Comparison of ENCODE assay signal across 8 cellular contexts in the genomic region with DNA sequence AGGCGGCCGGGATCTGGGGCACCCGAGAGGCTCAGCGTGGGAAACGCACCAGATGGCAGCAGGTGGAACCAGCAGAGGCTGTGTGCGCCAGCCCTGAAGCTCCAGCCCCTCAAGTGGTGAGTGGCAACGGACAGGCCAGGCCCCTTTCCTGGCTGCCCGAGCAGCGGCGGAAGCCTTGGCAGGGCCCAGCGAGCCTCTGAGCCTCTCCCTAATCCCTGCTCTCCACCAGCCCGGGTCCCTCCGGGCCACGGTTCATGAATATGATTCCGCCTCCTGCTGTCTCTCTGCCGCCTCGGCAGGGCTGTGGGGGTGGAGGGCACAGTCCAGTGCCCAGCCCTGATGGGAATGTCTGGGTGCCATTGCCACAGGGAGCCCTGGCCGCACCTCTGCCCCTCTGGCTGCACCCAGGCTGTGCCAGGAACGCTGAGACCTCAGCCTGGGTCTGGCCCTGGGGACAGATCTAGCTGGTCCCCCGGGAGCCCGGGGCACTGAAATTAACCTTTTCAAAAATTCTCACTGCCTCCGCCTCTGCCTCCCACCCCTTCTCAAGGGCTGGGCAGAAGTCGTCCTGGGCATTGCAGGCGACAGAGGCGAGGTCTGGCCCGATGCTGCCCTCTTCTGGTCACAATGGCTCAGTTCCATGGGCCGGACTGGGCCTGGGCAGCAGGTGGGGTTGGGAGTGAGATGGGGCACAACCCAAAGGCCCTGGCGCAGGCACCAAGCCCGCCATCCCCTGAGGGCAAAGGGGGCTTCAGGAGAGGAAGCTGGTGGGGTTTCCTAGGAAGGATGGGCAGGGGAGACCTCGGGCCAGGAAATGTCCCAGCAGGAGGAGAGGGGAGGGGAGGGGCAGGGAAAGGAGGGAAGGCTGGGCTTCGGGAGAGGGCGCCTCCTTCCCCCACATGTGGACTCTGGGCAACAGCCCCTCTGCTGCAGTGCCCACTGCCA. TPM values are rescaled to one million over a fixed set of nuclear protein-coding genes. Genes with fewer than 3 reads are reported as not detected.
DNase-seq lines count a peak whose midpoint lies in the region; ATAC-seq and TF ChIP-seq lines count a peak whose summit lies in the region.

No MANE protein-coding gene starts in this region.

- H4K20me1 ChIP-seq in KMS-11 (ENCODE audit: insufficient read depth) (no peaks in the 10 kb centered on the region), osteoblast (ENCODE audit: insufficient read depth, low read length) (no peaks in the 10 kb centered on the region)

- H3K4me2 ChIP-seq in KMS-11 (peak overlapping the region; percentile 70), osteoblast (ENCODE audit: insufficient read depth, low read length) (peak overlapping the region; percentile 79)

- no peaks in the 10 kb centered on the region for H3K79me2 ChIP-seq in KMS-11 (ENCODE audit: insufficient read depth, low read depth)
- no peaks in the 10 kb centered on the region for H3K79me2 ChIP-seq in osteoblast (ENCODE audit: insufficient read depth, low read length)

- POLR2A ChIA-PET in BJ (lab: Charles Lee), result no interaction called here

- TF ChIP-seq CTCF in BJ (IDR thresholded peaks at IDR 0.05; ENCODE audit: insufficient read depth, low read depth, low read length), result peak; percentile 93
- peak; percentile 87 for TF ChIP-seq CTCF in KMS-11 (conservative IDR thresholded peaks at IDR 0.05; ENCODE audit: low read depth, low read length)
- peak; percentile 88 for TF ChIP-seq CTCF in RWPE2 (IDR thresholded peaks at IDR 0.05; ENCODE audit: poor library complexity, severe bottlenecking)
- peak; percentile 77 for TF ChIP-seq CTCF in osteoblast (IDR thresholded peaks at IDR 0.05; ENCODE audit: extremely low read depth, low read depth, low read length)

- peak; percentile 67 for ATAC-seq in GM19351 (IDR thresholded peaks at IDR 0.05; ENCODE audit: unreplicated experiment)
- ATAC-seq in RWPE2 (ENCODE audit: low read depth), result peak; percentile 89

- no peaks in the 10 kb centered on the region for H3K9me3 ChIP-seq in RWPE2 (ENCODE audit: severe bottlenecking)
- H3K9me3 ChIP-seq in osteoblast (ENCODE audit: low read depth, low read length), result no peaks in the 10 kb centered on the region

- H3K27me3 ChIP-seq in BJ (ENCODE audit: control insufficient read depth, insufficient read depth, low read length) (peaks cover 2% of the 10 kb centered on the region), KMS-11 (ENCODE audit: insufficient read depth, low read depth) (peaks cover 93% of the 10 kb centered on the region), RWPE2 (ENCODE audit: insufficient read depth, poor library complexity, severe bottlenecking) (no peaks in the 10 kb centered on the region), osteoblast (ENCODE audit: insufficient read depth, low read length) (peaks cover 8% of the 10 kb centered on the region)

- peak overlapping the region; percentile 39; the same call in 1 of the 2 replicates for H2AFZ ChIP-seq in KMS-11 (ENCODE audit: low read depth)
- peak overlapping the region; percentile 77 for H2AFZ ChIP-seq in osteoblast (ENCODE audit: low read length)

- no peak overlapping the region for H3K9ac ChIP-seq in KMS-11

- CTCF ChIA-PET in BJ (lab: Yijun Ruan, JAX), result interaction anchor here (0.6 to 4.1 kb wide), 20 partner anchors 9 to 770 kb away, joined by 3 to 20 read pairs (median 4); no protein-coding TSS in a partner anchor

- DNase-seq in BJ (ENCODE audit: low read depth), result no peak
- DNase-seq in RWPE2 (ENCODE audit: low spot score), result no peak
- DNase-seq in activated effector memory CD4-positive, alpha-beta T cell treated with anti-CD3 and anti-CD28 coated beads, Interleukin-2, amount 50 U/mL, for 16 hours, result peak; percentile 89
- peak; percentile 88 for DNase-seq in germinal center (ENCODE audit: low spot score)
- peak; percentile 99 for DNase-seq in osteoblast (ENCODE audit: insufficient read length, low spot score, missing footprints)
- peak; percentile 81 for DNase-seq in superior temporal gyrus (ENCODE audit: extremely low spot score)

- H3K4me3 ChIP-seq in BJ (ENCODE audit: low read depth, low read length) (no peak overlapping the region), KMS-11 (IDR thresholded peaks at IDR 0.05; ENCODE audit: insufficient read depth, low read depth, low read length) (no peak overlapping the region), RWPE2 (ENCODE audit: severe bottlenecking) (no peak overlapping the region), osteoblast (ENCODE audit: insufficient read depth, low read length) (peak overlapping the region; percentile 61)

- H3K4me1 ChIP-seq in KMS-11 (ENCODE audit: low read depth, poor library complexity, severe bottlenecking) (peaks cover 15% of the 10 kb centered on the region), RWPE2 (ENCODE audit: insufficient read depth, poor library complexity, severe bottlenecking) (no peaks in the 10 kb centered on the region), osteoblast (ENCODE audit: insufficient read depth, low read length) (peaks cover 4% of the 10 kb centered on the region)

- H3K27ac ChIP-seq in KMS-11, result no peak overlapping the region
- no peak overlapping the region for H3K27ac ChIP-seq in RWPE2 (ENCODE audit: poor library complexity, severe bottlenecking)
- H3K27ac ChIP-seq in osteoblast (ENCODE audit: low read depth, low read length), result no peak overlapping the region

- no peaks in the 10 kb centered on the region for H3K36me3 ChIP-seq in BJ (ENCODE audit: control insufficient read depth, insufficient read depth, low read length)
- H3K36me3 ChIP-seq in KMS-11 (ENCODE audit: insufficient read depth), result no peaks in the 10 kb centered on the region
- no peaks in the 10 kb centered on the region for H3K36me3 ChIP-seq in RWPE2 (ENCODE audit: low read depth)
- H3K36me3 ChIP-seq in osteoblast (ENCODE audit: insufficient read depth, low read length), result no peaks in the 10 kb centered on the region

RNA-seq across cellular contexts. Expression of a gene that starts 20.3 kb away (rescaled TPM):
- polyA plus RNA-seq in BJ (2011; rRNA removed), result not detected in 2 replicates
- not detected in 2 replicates for polyA minus RNA-seq in BJ (2011; rRNA and poly(A)+ RNA removed)
- total RNA-seq in osteoblast, result under 0.01 TPM in 1 of 2 replicates, not detected in the other

RNA-seq across cellular contexts. Expression of a gene that starts 38.0 kb away (rescaled TPM):
- 7.0 and 7.2 TPM in 2 replicates for polyA plus RNA-seq in BJ (2011; rRNA removed)
- polyA minus RNA-seq in BJ (2011; rRNA and poly(A)+ RNA removed), result 3.0 and 3.1 TPM in 2 replicates
- 6.8 and 12.7 TPM in 2 replicates for total RNA-seq in osteoblast

RNA-seq across cellular contexts. Expression of a gene that starts 43.8 kb away (rescaled TPM):
- polyA plus RNA-seq in BJ (2011; rRNA removed), result 19.2 and 33.1 TPM in 2 replicates
- polyA minus RNA-seq in BJ (2011; rRNA and poly(A)+ RNA removed), result 19.1 and 25.6 TPM in 2 replicates
- 30.9 and 39.1 TPM in 2 replicates for total RNA-seq in osteoblast

Comparison
In these comparisons a context has a peak if more than half of its experiments do, and no peak if none do; other contexts are left out.
1. DNase-seq: peak in activated effector memory CD4-positive, alpha-beta T cell treated with anti-CD3 and anti-CD28 coated beads, Interleukin-2, amount 50 U/mL, for 16 hours (single experiment), germinal center (single experiment), osteoblast (single experiment) and superior temporal gyrus (single experiment); none in BJ (single experiment) and RWPE2 (single experiment).
2. Peak in every context shown above with its lines, with median percentiles within 50 percentile points of each other: CTCF ChIP-seq.